In the genomic region with DNA sequence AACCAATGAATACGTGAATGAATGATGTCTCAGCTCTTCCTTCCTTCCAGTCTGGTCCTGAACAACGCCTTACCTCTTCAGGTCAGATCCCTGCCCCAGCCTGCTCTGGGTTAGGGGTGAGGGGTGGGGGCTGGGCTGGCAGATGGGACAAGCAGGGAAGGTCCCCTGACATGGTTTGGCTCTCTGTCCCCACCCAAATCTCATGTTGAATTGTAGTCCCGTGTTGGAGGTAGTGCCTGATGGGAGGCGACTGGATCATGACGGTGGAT, we compare ENCODE assay signal across 2 cellular contexts.
TF ChIP-seq lines count a peak whose summit lies in the region.

No MANE protein-coding gene starts in this region.

TF ChIP-seq in GM12891, 5 proteins besides CTCF, POLR2A, EP300 and RAD21:
- TF ChIP-seq POU2F2 (IDR thresholded peaks at IDR 0.05; ENCODE audit: low read depth, low read length) (no peak), TAF1 (IDR thresholded peaks at IDR 0.05; ENCODE audit: low read depth, low read length) (no peak), SPI1 (IDR thresholded peaks at IDR 0.05; ENCODE audit: low read depth, low read length) (no peak), POLR2AphosphoS5 (IDR thresholded peaks at IDR 0.05; ENCODE audit: low read depth, low read length) (no peak), PAX5 (IDR thresholded peaks at IDR 0.05; ENCODE audit: insufficient read depth, low read length, severe bottlenecking) (no peak)

TF ChIP-seq in GM12878, 131 proteins besides CTCF, POLR2A, EP300 and RAD21:
- TF ChIP-seq, protein P1, sequence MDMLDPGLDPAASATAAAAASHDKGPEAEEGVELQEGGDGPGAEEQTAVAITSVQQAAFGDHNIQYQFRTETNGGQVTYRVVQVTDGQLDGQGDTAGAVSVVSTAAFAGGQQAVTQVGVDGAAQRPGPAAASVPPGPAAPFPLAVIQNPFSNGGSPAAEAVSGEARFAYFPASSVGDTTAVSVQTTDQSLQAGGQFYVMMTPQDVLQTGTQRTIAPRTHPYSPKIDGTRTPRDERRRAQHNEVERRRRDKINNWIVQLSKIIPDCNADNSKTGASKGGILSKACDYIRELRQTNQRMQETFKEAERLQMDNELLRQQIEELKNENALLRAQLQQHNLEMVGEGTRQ (IDR thresholded peaks at IDR 0.05; ENCODE audit: borderline replicate concordance, low read depth, low read length), result no peak
- TF ChIP-seq, protein P2, sequence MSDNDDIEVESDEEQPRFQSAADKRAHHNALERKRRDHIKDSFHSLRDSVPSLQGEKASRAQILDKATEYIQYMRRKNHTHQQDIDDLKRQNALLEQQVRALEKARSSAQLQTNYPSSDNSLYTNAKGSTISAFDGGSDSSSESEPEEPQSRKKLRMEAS (IDR thresholded peaks at IDR 0.05; ENCODE audit: low read depth, low read length), result no peak
- TF ChIP-seq CBX5 (IDR thresholded peaks at IDR 0.05; ENCODE audit: low read depth) (no peak), SREBF1 (IDR thresholded peaks at IDR 0.05; ENCODE audit: low read length) (no peak), BMI1 (IDR thresholded peaks at IDR 0.05; ENCODE audit: borderline replicate concordance) (no peak), MEF2A (IDR thresholded peaks at IDR 0.05; ENCODE audit: insufficient read depth, low read depth, low read length) (no peak), ZNF24 (IDR thresholded peaks at IDR 0.05) (peak; percentile 89)
